33 cellular contexts compared by ENCODE assay signal in genomic region chr10:11409357-11409756, GRCh38.
"Had no signal": no experiment of that assay in that cellular context is flagged by ENCODE, and none has a peak within 500 bp of the region (broad histone marks: within the 10 kb centered on the region; RNA-seq: fewer than 3 reads in every experiment).

No MANE protein-coding gene starts in this region.

- ATAC-seq: activated CD8-positive, alpha-beta T cell treated with anti-CD3 and anti-CD28 coated beads for 36 hours; activated T-cell treated with anti-CD3 and anti-CD28 coated beads, Interleukin-2, amount 50 U/mL, for 72 hours; activated T-helper 17 cell treated with anti-CD3 and anti-CD28 coated beads, Interleukin-2, amount 50 U/mL, for 72 hours; Panc1; T-cell had no signal

- H3K9me3 ChIP-seq: SJCRH30 had no signal

- DNase-seq: activated CD4-positive, alpha-beta T cell treated with anti-CD3 and anti-CD28 coated beads for 1 hour; activated CD4-positive, alpha-beta T cell treated with anti-CD3 and anti-CD28 coated beads, Interleukin-2, amount 10 ng/mL, durations not matched to agents 24 days and 14 days; activated CD4-positive, alpha-beta T cell treated with anti-CD3 and anti-CD28 coated beads, Interleukin-2, amount 50 U/mL, for 4 hours; activated CD4-positive, CD25-positive, alpha-beta regulatory T cell; activated CD8-positive, alpha-beta T cell treated with anti-CD3 and anti-CD28 coated beads for 36 hours; activated effector memory CD4-positive, alpha-beta T cell treated with anti-CD3 and anti-CD28 coated beads, Interleukin-2, amount 50 U/mL, for 16 hours; activated naive CD4-positive, alpha-beta T cell; activated naive CD8-positive, alpha-beta T cell treated with anti-CD3 and anti-CD28 coated beads, Interleukin-2, amount 10 ng/mL, durations not matched to agents 7 days and 5 days; activated T-cell treated with anti-CD3 and anti-CD28 coated beads, Interleukin-2, amount 50 U/mL, for 1 hour; activated T-cell treated with anti-CD3 and anti-CD28 coated beads, Interleukin-2, amount 50 U/mL, for 72 hours; amygdala; MM.1S; MV-4-11; NCI-H1092; NCI-H146; NCI-H187; NCI-H2029 treated with DMSO at 0.1 percent for 48 hours; NCI-H2107; NCI-H2171; NCI-H226; NCI-H446 treated with DMSO at 0.1 percent for 48 hours; NCI-H524; SHP77; SJCRH30; T-cell; T1000; WERI-Rb-1 had no signal

- H3K36me3 ChIP-seq: ascending aorta, cardiac muscle cell, SJCRH30, WERI-Rb-1 had no signal

- H3K27ac ChIP-seq: ascending aorta, cardiac muscle cell, KMS-11, SJCRH30, SK-N-MC, WERI-Rb-1 had no signal

- H3K9ac ChIP-seq: KMS-11 had no signal

- H3K4me2 ChIP-seq: KMS-11 had no signal

- H3K27me3 ChIP-seq: ascending aorta, cardiac muscle cell, SJCRH30 had no signal

- H3K4me1 ChIP-seq: ascending aorta had no signal

- H3K4me3 ChIP-seq: ascending aorta, cardiac muscle cell, SJCRH30, SK-N-MC had no signal
